18 cellular contexts compared by ENCODE assay signal in genomic region chr2:10296142-10296541, GRCh38. TPM values are rescaled to one million over a fixed set of nuclear protein-coding genes. Genes with fewer than 3 reads are reported as not detected.
DNase-seq lines count a peak whose midpoint lies in the region; ATAC-seq, FAIRE-seq and TF ChIP-seq lines count a peak whose summit lies in the region.
"Had no signal": no experiment of that assay in that cellular context is flagged by ENCODE, and none has a peak within 500 bp of the region (broad histone marks: within the 10 kb centered on the region; RNA-seq: fewer than 3 reads in every experiment).

No MANE protein-coding gene starts in this region.

- POLR2A ChIA-PET in activated CD4-positive, alpha-beta T cell treated with anti-CD3 and anti-CD28 coated beads for 36 hours (lab: Charles Lee) = no interaction called here
- POLR2A ChIA-PET in H1 (lab: Charles Lee; ENCODE audit: partially characterized antibody) = interaction anchor here (1.2 to 1.7 kb wide), 2 partner anchors 9 to 10 kb away, joined by 3 to 5 read pairs; no protein-coding TSS in a partner anchor

- peak overlapping the region; percentile 31 for H3K27ac Mint-ChIP-seq in activated CD4-positive, alpha-beta T cell treated with anti-CD3 and anti-CD28 coated beads for 36 hours
- H3K27ac Mint-ChIP-seq in GM23338 = no peak overlapping the region
- H3K27ac Mint-ChIP-seq: B cell; CD4-positive, alpha-beta T cell had no signal

- 91% methylated on average over 8 of the region's 8 CpGs; no CpG with 5 or more reads in 1 of the 2 experiments for WGBS in H1 (ENCODE audit: extremely low coverage in 1 of 2, insufficient coverage in 1 of 2, insufficient read length in 1 of 2, insufficient replicate concordance in 2 of 2, low coverage in 1 of 2, low lambda C conversion rate in 2 of 2, missing lambda C conversion rate in 1 of 2), 2 experiments

- no peaks in the 10 kb centered on the region for H3K27me3 Mint-ChIP-seq in activated CD4-positive, alpha-beta T cell treated with anti-CD3 and anti-CD28 coated beads for 36 hours
- H3K27me3 Mint-ChIP-seq in GM23338 (ENCODE audit: insufficient read depth, low read depth, poor library complexity) = peaks cover 8% of the 10 kb centered on the region
- H3K27me3 Mint-ChIP-seq: B cell; CD4-positive, alpha-beta T cell had no signal

- no peaks in the 10 kb centered on the region for H4K20me1 ChIP-seq in BLaER1 treated with 17β-estradiol and CSF1 and Interleukin-3, amounts not matched to agents 10 nM and 100 nM
- H4K20me1 ChIP-seq in GM23338 (replicated peaks; ENCODE audit: insufficient read depth) (no peaks in the 10 kb centered on the region), H1 (replicated peaks in 1 of 2; ENCODE audit: control insufficient read depth in 1 of 2, insufficient read depth in 2 of 2, low read length in 2 of 2) (no peaks in the 10 kb centered on the region)

- H3K9ac ChIP-seq in BLaER1 treated with 17β-estradiol and CSF1 and Interleukin-3, amounts not matched to agents 10 nM and 100 nM = no peak overlapping the region; a peak in 1 of 22 replicates
- no peak overlapping the region for H3K9ac ChIP-seq in H1 (replicated peaks in 1 of 4; ENCODE audit: extremely low read depth in 1 of 4, low read depth in 3 of 4, low read length in 3 of 4)

- H3K36me3 ChIP-seq in BLaER1 treated with 17β-estradiol and CSF1 and Interleukin-3, amounts not matched to agents 10 nM and 100 nM = no peaks in the 10 kb centered on the region
- H3K36me3 ChIP-seq in GM23338 (ENCODE audit: insufficient read depth) = no peaks in the 10 kb centered on the region; the same call in 1 of the 2 replicates
- H3K36me3 ChIP-seq in H1 (ENCODE audit: control insufficient read depth in 2 of 4, insufficient read depth in 4 of 4, low read length in 3 of 4) = no peaks in the 10 kb centered on the region
- H3K36me3 ChIP-seq: HAP-1 had no signal

- no peaks in the 10 kb centered on the region for H3K36me3 Mint-ChIP-seq in activated CD4-positive, alpha-beta T cell treated with anti-CD3 and anti-CD28 coated beads for 36 hours (ENCODE audit: low read depth)
- H3K36me3 Mint-ChIP-seq in GM23338 (ENCODE audit: low read depth) = peaks cover 3% of the 10 kb centered on the region; the same call in 2 of the 3 replicates

- no peak overlapping the region for H3K14ac ChIP-seq in H1 (ENCODE audit: insufficient read length)

- no peaks in the 10 kb centered on the region for H3K79me1 ChIP-seq in H1 (ENCODE audit: low read depth, low read length)

- H3K9me2 ChIP-seq in GM23338 (ENCODE audit: insufficient read depth) = 0 out of 2 replicates have a peak, but pooled peaks cover 4% of the 10 kb centered on the region

- no peak overlapping the region for H3K18ac ChIP-seq in H1 (ENCODE audit: extremely low read depth, low read length)

- FAIRE-seq in H1 (lab: Jason Lieb, UNC) = no peak
- FAIRE-seq: GM12892, GM18507 had no signal

- peaks cover 20 to 40% (median 32%) of the 10 kb centered on the region in 11 experiments for H3K9me3 ChIP-seq in BLaER1 treated with 17β-estradiol and CSF1 and Interleukin-3, amounts not matched to agents 10 nM and 100 nM (replicated peaks in 1 of 11)
- H3K9me3 ChIP-seq in H1 (ENCODE audit: insufficient read depth in 2 of 2, low read depth in 1 of 2, low read length in 1 of 2) = peaks cover 3 to 4% of the 10 kb centered on the region in 2 experiments; a peak in 2 of 4 replicates
- H3K9me3 ChIP-seq: HAP-1 had no signal

- TF ChIP-seq POLR2A in H1 (IDR thresholded peaks at IDR 0.05; ENCODE audit: control extremely low read depth in 1 of 2, low read depth in 2 of 2, low read length in 2 of 2) = no peak

- H2AFZ ChIP-seq in GM23338 = peak overlapping the region; percentile 23; the same call in 1 of the 2 replicates
- no peak overlapping the region for H2AFZ ChIP-seq in H1 (ENCODE audit: low read length)

- no peak overlapping the region for H2BK5ac ChIP-seq in H1 (ENCODE audit: low read depth, low read length)

- TF ChIP-seq CTCF in GM23338 (conservative IDR thresholded peaks at IDR 0.05; ENCODE audit: low read depth in 2 of 2) (no peak), H1 (IDR thresholded peaks at IDR 0.05; ENCODE audit: control extremely low read depth in 1 of 3, insufficient read depth in 1 of 3, low read depth in 1 of 3, low read length in 3 of 3) (no peak)

- H2BK120ac ChIP-seq in H1 (replicated peaks; ENCODE audit: low read depth, low read length) = no peak overlapping the region

- no peak overlapping the region for H3K4me3 ChIP-seq in BLaER1 treated with 17β-estradiol and CSF1 and Interleukin-3, amounts not matched to agents 10 nM and 100 nM
- H3K4me3 ChIP-seq in GM23338 (no peak overlapping the region), H1 (ENCODE audit: extremely low read depth in 1 of 4, insufficient read depth in 2 of 4, low read depth in 3 of 4, low read length in 4 of 4) (no peak overlapping the region)
- H3K4me3 ChIP-seq: HAP-1 had no signal

- H3F3A ChIP-seq in GM23338 (replicated peaks; ENCODE audit: low read depth) = no peaks in the 10 kb centered on the region

- no peak overlapping the region for H3K23ac ChIP-seq in H1 (ENCODE audit: insufficient read length)

- H3K4ac ChIP-seq in H1 (replicated peaks; ENCODE audit: insufficient read length, low read depth, low read length) = no peak overlapping the region

- no peaks in the 10 kb centered on the region for H3K27me3 ChIP-seq in BLaER1 treated with 17β-estradiol and CSF1 and Interleukin-3, amounts not matched to agents 10 nM and 100 nM
- no peaks in the 10 kb centered on the region for H3K27me3 ChIP-seq in GM23338 (ENCODE audit: insufficient read depth)
- peaks cover 0 to 5% (median 0%) of the 10 kb centered on the region in 4 experiments; a peak in 1 of 7 replicates for H3K27me3 ChIP-seq in H1 (replicated peaks in 1 of 4; ENCODE audit: control insufficient read depth in 3 of 4, extremely low read depth in 1 of 4, insufficient read depth in 3 of 4, low read length in 3 of 4)

- CTCF ChIA-PET in activated CD4-positive, alpha-beta T cell treated with anti-CD3 and anti-CD28 coated beads for 36 hours (lab: Charles Lee) = interaction anchor here (0.7 to 1.2 kb wide), 2 partner anchors 113 to 313 kb away, joined by 3 to 4 read pairs; no protein-coding TSS in a partner anchor
- CTCF ChIA-PET in H1 (lab: Charles Lee; ENCODE audit: partially characterized antibody) = interaction anchor here (0.5 to 2.8 kb wide), 9 partner anchors 8 to 224 kb away, joined by 3 to 12 read pairs (median 3); no protein-coding TSS in a partner anchor

- no peak for ATAC-seq in activated CD4-positive, alpha-beta T cell treated with anti-CD3 and anti-CD28 coated beads for 36 hours
- ATAC-seq in GM23338 (no peak), HG02885 (IDR thresholded peaks at IDR 0.05; ENCODE audit: poor library complexity, unreplicated experiment) (no peak), GM21717 (IDR thresholded peaks at IDR 0.05; ENCODE audit: unreplicated experiment) (no peak)

- TF ChIP-seq RAD21 in H1 (IDR thresholded peaks at IDR 0.05 in 1 of 2, conservative IDR thresholded peaks at IDR 0.05 in 1 of 2; ENCODE audit: low read depth in 2 of 2, low read length in 2 of 2) = no peak

- H4K5ac ChIP-seq in H1 (ENCODE audit: insufficient read length, low read depth, low read length) = no peak overlapping the region

- no peak overlapping the region for H4K91ac ChIP-seq in H1 (replicated peaks; ENCODE audit: insufficient read length, low read length)

- peaks cover 7% of the 10 kb centered on the region for H3K9me3 Mint-ChIP-seq in activated CD4-positive, alpha-beta T cell treated with anti-CD3 and anti-CD28 coated beads for 36 hours (ENCODE audit: low read depth)
- peaks cover 9% of the 10 kb centered on the region for H3K9me3 Mint-ChIP-seq in GM23338
- H3K9me3 Mint-ChIP-seq: CD4-positive, alpha-beta T cell had no signal

- no peak overlapping the region for H2AK5ac ChIP-seq in H1 (ENCODE audit: low read depth, low read length)

- peaks cover 32 to 61% (median 46%) of the 10 kb centered on the region in 10 experiments for H3K4me1 ChIP-seq in BLaER1 treated with 17β-estradiol and CSF1 and Interleukin-3, amounts not matched to agents 10 nM and 100 nM
- H3K4me1 ChIP-seq in GM23338 (ENCODE audit: insufficient read depth) = peaks cover 8% of the 10 kb centered on the region; the same call in 1 of the 2 replicates
- H3K4me1 ChIP-seq in H1 (replicated peaks in 1 of 4; ENCODE audit: control insufficient read depth in 3 of 4, insufficient read depth in 4 of 4, low read length in 3 of 4) = peaks cover 0 to 10% (median 4%) of the 10 kb centered on the region in 4 experiments; a peak in 3 of 7 replicates
- H3K4me1 ChIP-seq: HAP-1 had no signal

- intact Hi-C loops in activated CD4-positive, alpha-beta T cell treated with anti-CD3 and anti-CD28 coated beads for 36 hours (cut with DNase I, micrococcal nuclease) = no loop called here

- no peaks in the 10 kb centered on the region for H3K23me2 ChIP-seq in H1 (ENCODE audit: low read depth, low read length)

- H2BK15ac ChIP-seq in H1 (ENCODE audit: low read length) = 0 out of 2 replicates have a peak overlapping the region, but pooled peaks have one; percentile 21

- peak overlapping the region in 9 of 11 experiments; percentile 79 to 93 (median 89); a peak in 16 of 22 replicates for H3K27ac ChIP-seq in BLaER1 treated with 17β-estradiol and CSF1 and Interleukin-3, amounts not matched to agents 10 nM and 100 nM
- H3K27ac ChIP-seq in GM23338 (ENCODE audit: low read depth) (no peak overlapping the region), H1 (ENCODE audit: low read depth, low read length) (no peak overlapping the region)

- H2BK20ac ChIP-seq in H1 (ENCODE audit: low read length) = no peak overlapping the region

- H3K4me1 Mint-ChIP-seq in activated CD4-positive, alpha-beta T cell treated with anti-CD3 and anti-CD28 coated beads for 36 hours = peaks cover 35% of the 10 kb centered on the region
- H3K4me1 Mint-ChIP-seq in GM23338 = peaks cover 21% of the 10 kb centered on the region

- H4K8ac ChIP-seq in H1 (ENCODE audit: extremely low read depth, insufficient read depth, low read length) = no peak overlapping the region

- H2BK12ac ChIP-seq in H1 (ENCODE audit: low read depth, low read length) = no peak overlapping the region

- no peak for DNase-seq in activated CD4-positive, alpha-beta T cell treated with anti-CD3 and anti-CD28 coated beads for 36 hours
- DNase-seq in activated CD4-positive, alpha-beta T cell treated with anti-CD3 and anti-CD28 coated beads for 4 hours = no peak
- no peak for DNase-seq in GM23338 (ENCODE audit: low spot score)
- no peak for DNase-seq in H1 (ENCODE audit: low read depth in 1 of 2, low spot score in 2 of 2)
- no peak for DNase-seq in AG20443 (ENCODE audit: low spot score)
- DNase-seq: 8988T; C1 segment of cervical spinal cord; CD4-positive, alpha-beta T cell; DMS153; DMS79; GDM1 had no signal

- TF ChIP-seq EP300 in H1 (IDR thresholded peaks at IDR 0.05; ENCODE audit: borderline replicate concordance in 1 of 2, low read depth in 2 of 2, low read length in 2 of 2) = no peak

- H3K56ac ChIP-seq in H1 (replicated peaks; ENCODE audit: insufficient read length, low read depth, low read length) = no peak overlapping the region

- H3K4me2 ChIP-seq in BLaER1 treated with 17β-estradiol and CSF1 and Interleukin-3, amounts not matched to agents 10 nM and 100 nM = peak overlapping the region in 5 of 11 experiments; percentile 13 to 97 (median 87); a peak in 6 of 22 replicates
- H3K4me2 ChIP-seq in GM23338 (0 out of 2 replicates have a peak overlapping the region, but pooled peaks have one; percentile 14), H1 (ENCODE audit: insufficient read depth in 1 of 2, low read depth in 2 of 2, low read length in 2 of 2) (no peak overlapping the region)

- H3K4me3 Mint-ChIP-seq in activated CD4-positive, alpha-beta T cell treated with anti-CD3 and anti-CD28 coated beads for 36 hours = no peak overlapping the region
- no peak overlapping the region for H3K4me3 Mint-ChIP-seq in GM23338
- H3K4me3 Mint-ChIP-seq: B cell; CD4-positive, alpha-beta T cell had no signal

- H3K79me2 ChIP-seq in GM23338 (replicated peaks; ENCODE audit: insufficient read depth) = no peaks in the 10 kb centered on the region
- H3K79me2 ChIP-seq in H1 (ENCODE audit: control insufficient read depth in 1 of 2, insufficient read depth in 2 of 2, low read length in 2 of 2) = no peaks in the 10 kb centered on the region

RNA-seq across cellular contexts. Expression of gene HPCAL1, which starts 6.6 kb away (rescaled TPM):
- 100 to 1,000 TPM; 109 to 114 TPM for total RNA-seq in activated CD4-positive, alpha-beta T cell treated with anti-CD3 and anti-CD28 coated beads for 36 hours
- 14.8 and 25.4 TPM in 2 replicates for total RNA-seq in GM23338 (2014; rRNA removed; shearing (Covaris generic))
- 8.3 and 9.7 TPM in 2 replicates for polyA plus RNA-seq in GM23338 (2016; fragmentation: Nextera tagmentation; extraction: Ambion mirVana)
- total RNA-seq in H1 (2021; fragmentation: NEBNext Ultra II Directional; extraction: Animal tissue kit (Norgen Biotek cat#: 25700)) = 8.6 and 8.7 TPM in 2 replicates
- 5.8 and 11.5 TPM in 2 replicates for polyA plus RNA-seq in H1 (2011; rRNA removed)
- 5.9 TPM for polyA plus RNA-seq in H1 (2011; cell fraction: cytosol; rRNA removed)
- polyA plus RNA-seq in H1 (2011; cell fraction: nucleus; rRNA removed) = 9.7 TPM
- polyA plus RNA-seq in H1 (2012, experiment 1 of 2) = 4.4 to 8.2 TPM (median 6.6 TPM) in 4 replicates
- polyA plus RNA-seq in H1 (2012, experiment 2 of 2) = 6.9 TPM
- 7.8 TPM for polyA plus RNA-seq in H1 (2013, experiment 1 of 2)
- 8.1 TPM for polyA plus RNA-seq in H1 (2013, experiment 2 of 2)
- 2.1 and 2.6 TPM in 2 replicates for polyA minus RNA-seq in H1 (2011; rRNA and poly(A)+ RNA removed)
- polyA minus RNA-seq in H1 (2011; cell fraction: cytosol; rRNA and poly(A)+ RNA removed) = 4.3 TPM
- 3.9 TPM for polyA minus RNA-seq in H1 (2011; cell fraction: nucleus; rRNA and poly(A)+ RNA removed)

Comparison
In these comparisons a context has a peak if more than half of its experiments do, and no peak if none do; other contexts are left out.
1. H3K27ac ChIP-seq: peak in BLaER1 treated with 17β-estradiol and CSF1 and Interleukin-3, amounts not matched to agents 10 nM and 100 nM (9 of 11); none in GM23338 (single experiment) and H1 (single experiment).